2 cellular contexts compared by ENCODE assay signal in the genomic region with DNA sequence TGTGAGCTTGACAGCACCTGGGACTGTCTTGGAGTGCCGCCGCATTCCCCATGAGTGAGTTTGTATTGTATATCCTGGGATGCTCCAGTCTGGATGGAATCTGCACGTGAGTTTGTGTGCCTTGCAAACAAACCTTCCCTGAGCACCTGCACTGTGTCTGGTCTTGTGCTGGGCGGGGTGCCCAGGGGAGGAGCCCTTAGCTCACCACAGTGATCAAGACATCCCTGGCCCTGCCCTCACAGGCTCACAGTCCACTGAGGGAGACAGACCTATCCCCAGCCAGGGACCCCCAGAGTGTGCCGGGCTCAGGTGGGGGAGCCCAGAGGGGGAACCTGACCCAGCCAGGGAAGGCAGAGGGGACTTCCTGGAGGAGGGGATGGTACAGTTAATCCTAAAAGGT.
TF ChIP-seq lines count a peak whose summit lies in the region.

No MANE protein-coding gene starts in this region.

TF ChIP-seq in SK-N-SH treated with all-trans-retinoic acid at 6 μM for 48 hours, 23 proteins besides CTCF, POLR2A, EP300 and RAD21:
- no peak for TF ChIP-seq ZNF565 (CRISPR knock-in tag; conservative IDR thresholded peaks at IDR 0.05; ENCODE audit: low read depth)
- TF ChIP-seq, protein P1, sequence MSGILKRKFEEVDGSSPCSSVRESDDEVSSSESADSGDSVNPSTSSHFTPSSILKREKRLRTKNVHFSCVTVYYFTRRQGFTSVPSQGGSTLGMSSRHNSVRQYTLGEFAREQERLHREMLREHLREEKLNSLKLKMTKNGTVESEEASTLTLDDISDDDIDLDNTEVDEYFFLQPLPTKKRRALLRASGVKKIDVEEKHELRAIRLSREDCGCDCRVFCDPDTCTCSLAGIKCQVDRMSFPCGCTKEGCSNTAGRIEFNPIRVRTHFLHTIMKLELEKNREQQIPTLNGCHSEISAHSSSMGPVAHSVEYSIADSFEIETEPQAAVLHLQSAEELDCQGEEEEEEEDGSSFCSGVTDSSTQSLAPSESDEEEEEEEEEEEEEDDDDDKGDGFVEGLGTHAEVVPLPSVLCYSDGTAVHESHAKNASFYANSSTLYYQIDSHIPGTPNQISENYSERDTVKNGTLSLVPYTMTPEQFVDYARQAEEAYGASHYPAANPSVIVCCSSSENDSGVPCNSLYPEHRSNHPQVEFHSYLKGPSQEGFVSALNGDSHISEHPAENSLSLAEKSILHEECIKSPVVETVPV (CRISPR knock-in tag; IDR thresholded peaks at IDR 0.05) = no peak
- no peak for TF ChIP-seq TCF4 (CRISPR knock-in tag; IDR thresholded peaks at IDR 0.05; ENCODE audit: borderline replicate concordance)
- no peak for TF ChIP-seq ZFP30 (CRISPR knock-in tag; IDR thresholded peaks at IDR 0.05)
- no peak for TF ChIP-seq ZNF70 (CRISPR knock-in tag; IDR thresholded peaks at IDR 0.05)
- TF ChIP-seq, protein P2, sequence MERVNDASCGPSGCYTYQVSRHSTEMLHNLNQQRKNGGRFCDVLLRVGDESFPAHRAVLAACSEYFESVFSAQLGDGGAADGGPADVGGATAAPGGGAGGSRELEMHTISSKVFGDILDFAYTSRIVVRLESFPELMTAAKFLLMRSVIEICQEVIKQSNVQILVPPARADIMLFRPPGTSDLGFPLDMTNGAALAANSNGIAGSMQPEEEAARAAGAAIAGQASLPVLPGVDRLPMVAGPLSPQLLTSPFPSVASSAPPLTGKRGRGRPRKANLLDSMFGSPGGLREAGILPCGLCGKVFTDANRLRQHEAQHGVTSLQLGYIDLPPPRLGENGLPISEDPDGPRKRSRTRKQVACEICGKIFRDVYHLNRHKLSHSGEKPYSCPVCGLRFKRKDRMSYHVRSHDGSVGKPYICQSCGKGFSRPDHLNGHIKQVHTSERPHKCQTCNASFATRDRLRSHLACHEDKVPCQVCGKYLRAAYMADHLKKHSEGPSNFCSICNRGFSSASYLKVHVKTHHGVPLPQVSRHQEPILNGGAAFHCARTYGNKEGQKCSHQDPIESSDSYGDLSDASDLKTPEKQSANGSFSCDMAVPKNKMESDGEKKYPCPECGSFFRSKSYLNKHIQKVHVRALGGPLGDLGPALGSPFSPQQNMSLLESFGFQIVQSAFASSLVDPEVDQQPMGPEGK (CRISPR knock-in tag; IDR thresholded peaks at IDR 0.05; ENCODE audit: borderline replicate concordance) = no peak
- TF ChIP-seq GLIS3 (CRISPR knock-in tag; IDR thresholded peaks at IDR 0.05) = no peak
- TF ChIP-seq ARNTL (CRISPR knock-in tag; IDR thresholded peaks at IDR 0.05; ENCODE audit: borderline replicate concordance, low read depth) = no peak

TF ChIP-seq in SK-N-SH, 30 proteins besides CTCF, POLR2A, EP300 and RAD21:
- TF ChIP-seq MXI1 (IDR thresholded peaks at IDR 0.05; ENCODE audit: low read depth, low read length) (no peak), FOSL2 (IDR thresholded peaks at IDR 0.05; ENCODE audit: borderline replicate concordance, low read depth) (no peak), RXRA (IDR thresholded peaks at IDR 0.05; ENCODE audit: borderline replicate concordance, low read depth) (no peak), SIN3A (IDR thresholded peaks at IDR 0.05; ENCODE audit: borderline replicate concordance, low read depth, low read length) (no peak), IRF3 (IDR thresholded peaks at IDR 0.05; ENCODE audit: low read depth, low read length) (no peak), NRF1 (IDR thresholded peaks at IDR 0.05; ENCODE audit: low read depth, low read length) (no peak), RFX5 (IDR thresholded peaks at IDR 0.05; ENCODE audit: low read length) (no peak), RCOR1 (IDR thresholded peaks at IDR 0.05; ENCODE audit: low read length) (no peak), ZBTB33 (IDR thresholded peaks at IDR 0.05; ENCODE audit: borderline replicate concordance, low read depth) (no peak)
- TF ChIP-seq, protein P3, sequence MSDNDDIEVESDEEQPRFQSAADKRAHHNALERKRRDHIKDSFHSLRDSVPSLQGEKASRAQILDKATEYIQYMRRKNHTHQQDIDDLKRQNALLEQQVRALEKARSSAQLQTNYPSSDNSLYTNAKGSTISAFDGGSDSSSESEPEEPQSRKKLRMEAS (IDR thresholded peaks at IDR 0.05; ENCODE audit: low read depth) = no peak
